1 cellular context compared by ENCODE assay signal in genomic region chr1:54567961-54568360, GRCh38.
TF ChIP-seq lines count a peak whose summit lies in the region.

No MANE protein-coding gene starts in this region.

TF ChIP-seq in K562, 482 proteins besides CTCF, POLR2A, EP300 and RAD21:
- TF ChIP-seq ZNF23 (CRISPR knock-in tag; IDR thresholded peaks at IDR 0.05) (no peak), RFX1 (IDR thresholded peaks at IDR 0.05) (no peak), HIVEP1 (CRISPR knock-in tag; IDR thresholded peaks at IDR 0.05) (no peak), CEBPB (tag; IDR thresholded peaks at IDR 0.05) (peak; percentile 80), FOXA1 (IDR thresholded peaks at IDR 0.05; ENCODE audit: borderline replicate concordance) (no peak), ZNF609 (CRISPR knock-in tag; IDR thresholded peaks at IDR 0.05; ENCODE audit: borderline replicate concordance) (no peak)
TF ChIP-seq in K562: peak in this region for 1.
